ENCODE assay signal across 2 cellular contexts in genomic region chr18:54871231-54871630, GRCh38.
TF ChIP-seq lines count a peak whose summit lies in the region.

No MANE protein-coding gene starts in this region.

TF ChIP-seq in SK-N-SH, 30 proteins besides CTCF, POLR2A, EP300 and RAD21:
- TF ChIP-seq GATA2 (CRISPR knock-in tag; IDR thresholded peaks at IDR 0.05) = peak; percentile 91
- peak; percentile 27; the same call in 1 of the 2 replicates for TF ChIP-seq TCF12 (IDR thresholded peaks at IDR 0.05)
- peak; percentile 13; the same call in 1 of the 2 replicates for TF ChIP-seq TEAD4 (IDR thresholded peaks at IDR 0.05; ENCODE audit: borderline replicate concordance, insufficient read depth)
- peak; percentile 89 for TF ChIP-seq RCOR1 (IDR thresholded peaks at IDR 0.05; ENCODE audit: low read length)
- TF ChIP-seq FOXJ3 (CRISPR knock-in tag; IDR thresholded peaks at IDR 0.05) = 0 out of 2 replicates have a peak, but pooled peaks have one; percentile 38
- peak; percentile 84 for TF ChIP-seq CHD2 (IDR thresholded peaks at IDR 0.05; ENCODE audit: low read length, partially characterized antibody)
- TF ChIP-seq PBX3 (IDR thresholded peaks at IDR 0.05) = no peak
- TF ChIP-seq ZBTB33 (IDR thresholded peaks at IDR 0.05; ENCODE audit: borderline replicate concordance, low read depth) = no peak
- TF ChIP-seq YY1 (IDR thresholded peaks at IDR 0.05; ENCODE audit: low read depth) = no peak

TF ChIP-seq in K562, 482 proteins besides CTCF, POLR2A, EP300 and RAD21 (continues in another document):
- TF ChIP-seq VEZF1 (CRISPR knock-in tag; IDR thresholded peaks at IDR 0.05) (no peak), FOXJ2 (tag; IDR thresholded peaks at IDR 0.05) (no peak), ASH1L (IDR thresholded peaks at IDR 0.05; ENCODE audit: borderline replicate concordance, low read depth, partially characterized antibody) (no peak), GTF2A2 (tag; IDR thresholded peaks at IDR 0.05) (no peak), ZNF184 (CRISPR knock-in tag; IDR thresholded peaks at IDR 0.05) (no peak), HDAC2 (IDR thresholded peaks at IDR 0.05) (no peak), SMAD2 (IDR thresholded peaks at IDR 0.05; ENCODE audit: low read depth, low read length) (no peak), KLF13 (tag; IDR thresholded peaks at IDR 0.05; ENCODE audit: borderline replicate concordance, low read depth) (no peak), HMGXB4 (CRISPR knock-in tag; IDR thresholded peaks at IDR 0.05) (no peak), EWSR1 (IDR thresholded peaks at IDR 0.05; ENCODE audit: borderline replicate concordance, low read depth, partially characterized antibody) (no peak), MGA (IDR thresholded peaks at IDR 0.05) (no peak), ARHGAP35 (IDR thresholded peaks at IDR 0.05; ENCODE audit: partially characterized antibody) (no peak), EZH2 (IDR thresholded peaks at IDR 0.05; ENCODE audit: borderline replicate concordance, low read depth, low read length) (no peak), ESRRB (CRISPR knock-in tag; IDR thresholded peaks at IDR 0.05; ENCODE audit: borderline replicate concordance) (no peak), L3MBTL2 (IDR thresholded peaks at IDR 0.05) (no peak), NCOA6 (IDR thresholded peaks at IDR 0.05) (no peak), SP1 (CRISPR knock-in tag; IDR thresholded peaks at IDR 0.05) (no peak), MLX (CRISPR knock-in tag; conservative IDR thresholded peaks at IDR 0.05) (no peak), ZFP36 (IDR thresholded peaks at IDR 0.05; ENCODE audit: low read depth, low read length, partially characterized antibody) (no peak), RBM15 (IDR thresholded peaks at IDR 0.05; ENCODE audit: insufficient read depth, low read length) (no peak), AFF4 (CRISPR knock-in tag; IDR thresholded peaks at IDR 0.05) (no peak), PBX2 (CRISPR knock-in tag; IDR thresholded peaks at IDR 0.05; ENCODE audit: low read depth) (no peak), PBX2 (tag; conservative IDR thresholded peaks at IDR 0.05; ENCODE audit: low read depth) (peak; percentile 87), RFX7 (CRISPR knock-in tag; IDR thresholded peaks at IDR 0.05) (no peak), ZNF57 (CRISPR knock-in tag; IDR thresholded peaks at IDR 0.05) (no peak), SMARCA4 (IDR thresholded peaks at IDR 0.05) (0 out of 2 replicates have a peak, but pooled peaks have one; percentile 42), E2F1 (CRISPR knock-in tag; IDR thresholded peaks at IDR 0.05) (no peak), PHTF2 (CRISPR knock-in tag; IDR thresholded peaks at IDR 0.05) (no peak)
